ENCODE assay signal across 11 cellular contexts in the genomic region with DNA sequence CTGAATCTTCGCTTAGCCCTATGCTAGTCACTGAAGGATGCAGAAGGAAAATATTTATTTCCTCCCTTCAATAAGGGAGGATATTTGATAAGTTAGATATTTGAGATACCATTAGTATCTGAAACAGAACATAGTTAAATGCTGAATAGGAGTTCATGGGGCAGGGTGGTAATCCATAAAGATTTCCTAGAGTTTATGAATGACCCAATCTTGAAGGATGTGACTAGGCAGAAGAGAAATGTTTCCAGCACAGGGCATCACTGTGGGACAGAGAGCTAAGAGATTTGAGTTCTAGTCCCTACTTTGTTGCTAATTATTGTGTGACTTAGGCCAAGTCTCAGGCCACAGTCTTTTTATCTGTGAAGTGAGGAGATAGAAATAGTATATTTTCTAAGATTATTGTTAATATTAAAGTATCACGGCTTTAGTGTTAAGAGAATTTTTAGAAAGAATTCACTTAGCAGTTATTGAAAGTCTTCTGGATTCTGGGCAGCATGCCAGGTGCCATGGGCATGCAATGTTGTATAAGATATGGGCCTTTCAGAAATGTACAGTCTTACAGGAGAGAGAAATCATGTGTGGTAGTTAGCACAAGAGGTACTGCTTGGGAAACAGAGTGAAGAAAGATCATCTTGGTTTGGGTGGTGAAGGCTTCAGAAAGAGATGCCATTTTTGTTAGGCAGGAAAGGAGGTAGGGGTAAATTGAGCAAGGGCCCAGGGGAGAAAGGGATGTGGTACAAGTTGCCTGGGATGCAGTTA. TPM values are rescaled to one million over a fixed set of nuclear protein-coding genes. Genes with fewer than 3 reads are reported as not detected.
DNase-seq lines count a peak whose midpoint lies in the region; ATAC-seq and TF ChIP-seq lines count a peak whose summit lies in the region.
"Had no signal": no experiment of that assay in that cellular context is flagged by ENCODE, and none has a peak within 500 bp of the region (broad histone marks: within the 10 kb centered on the region; RNA-seq: fewer than 3 reads in every experiment).

No MANE protein-coding gene starts in this region.

- H3K36me3 Mint-ChIP-seq in osteocyte (ENCODE audit: unreplicated experiment), result peaks cover 4% of the 10 kb centered on the region

- no peaks in the 10 kb centered on the region for H3K9me3 Mint-ChIP-seq in osteocyte (ENCODE audit: unreplicated experiment)

- H3K27ac ChIP-seq in right atrium auricular region, result peak overlapping the region; percentile 78 to 80

- no peaks in the 10 kb centered on the region for H3K27me3 Mint-ChIP-seq in osteocyte (ENCODE audit: unreplicated experiment)

- H3K9me3 ChIP-seq in adipocyte (ENCODE audit: control insufficient read depth, low read length), result no peaks in the 10 kb centered on the region
- H3K9me3 ChIP-seq in right atrium auricular region, result no peaks in the 10 kb centered on the region
- no peaks in the 10 kb centered on the region for H3K9me3 ChIP-seq in mucosa of descending colon

- TF ChIP-seq EP300 in Ishikawa (IDR thresholded peaks at IDR 0.05; ENCODE audit: borderline replicate concordance), result no peak

- no peak overlapping the region for H3K9ac ChIP-seq in adipocyte (ENCODE audit: low read length)

- H3K4me1 ChIP-seq in adipocyte (ENCODE audit: control insufficient read depth, insufficient read depth, low read length) (peaks cover 24% of the 10 kb centered on the region), right atrium auricular region (peaks cover 0 to 27% of the 10 kb centered on the region in 2 donors), mucosa of descending colon (ENCODE audit: low read depth) (no peaks in the 10 kb centered on the region)

- DNase-seq in adipocyte (ENCODE audit: low read depth), result peak; percentile 70
- DNase-seq in right atrium auricular region (ENCODE audit: low spot score), result no peak
- DNase-seq in superior temporal gyrus (ENCODE audit: extremely low spot score), result peak; percentile 58
- DNase-seq in mucosa of descending colon, result no peak
- no peak for DNase-seq in osteocyte (ENCODE audit: extremely low spot score, unreplicated experiment)
- DNase-seq: activated CD8-positive, alpha-beta memory T cell treated with anti-CD3 and anti-CD28 coated beads for 24 hours; islet precursor cell; stimulated activated CD4-positive, alpha-beta T cell treated with anti-CD3 and anti-CD28 coated beads, Interleukin-15, amount 100 ng/mL, for 24 hours had no signal

- no peak overlapping the region for H3K27ac Mint-ChIP-seq in osteocyte (ENCODE audit: unreplicated experiment)

- H3K4me3 Mint-ChIP-seq in osteocyte (ENCODE audit: unreplicated experiment), result no peak overlapping the region

- peaks cover 12% of the 10 kb centered on the region for H3K4me1 Mint-ChIP-seq in osteocyte (ENCODE audit: unreplicated experiment)

- TF ChIP-seq CTCF in right atrium auricular region (IDR thresholded peaks at IDR 0.05), result no peak
- no peak for TF ChIP-seq CTCF in mucosa of descending colon (IDR thresholded peaks at IDR 0.05)
- TF ChIP-seq CTCF in osteocyte (IDR thresholded peaks at IDR 0.05), result no peak

- H3K4me3 ChIP-seq in adipocyte (ENCODE audit: low read length) (no peak overlapping the region), right atrium auricular region (no peak overlapping the region), mucosa of descending colon (no peak overlapping the region)

- intact Hi-C loops in mucosa of descending colon (cut with DNase I, micrococcal nuclease), result no loop called here

- peaks cover 10% of the 10 kb centered on the region for H3K36me3 ChIP-seq in adipocyte (ENCODE audit: control insufficient read depth, insufficient read depth, low read length, severe bottlenecking)
- peaks cover 4% of the 10 kb centered on the region for H3K36me3 ChIP-seq in right atrium auricular region
- no peaks in the 10 kb centered on the region for H3K36me3 ChIP-seq in mucosa of descending colon (ENCODE audit: low read depth)

- no peak for TF ChIP-seq RAD21 in Ishikawa (IDR thresholded peaks at IDR 0.05; ENCODE audit: low read depth)

- ATAC-seq in HG03342 (IDR thresholded peaks at IDR 0.05; ENCODE audit: unreplicated experiment) (no peak), GM18511 (IDR thresholded peaks at IDR 0.05; ENCODE audit: unreplicated experiment) (no peak), mucosa of descending colon (no peak)

- H3K27me3 ChIP-seq in adipocyte (replicated peaks; ENCODE audit: control insufficient read depth, insufficient read depth, low read length) (no peaks in the 10 kb centered on the region), right atrium auricular region (no peaks in the 10 kb centered on the region)

TF ChIP-seq in Ishikawa, 13 proteins besides CTCF, POLR2A, EP300 and RAD21:
- no peak for TF ChIP-seq CEBPB (IDR thresholded peaks at IDR 0.05)
- no peak for TF ChIP-seq TCF12 (IDR thresholded peaks at IDR 0.05; ENCODE audit: low read depth)
- peak; percentile 57 for TF ChIP-seq NFIC (IDR thresholded peaks at IDR 0.05)
- TF ChIP-seq TEAD4 (IDR thresholded peaks at IDR 0.05), result no peak
- TF ChIP-seq YY1 (IDR thresholded peaks at IDR 0.05; ENCODE audit: low read depth), result no peak
TF ChIP-seq in Ishikawa: peak in this region for 1.

RNA-seq across cellular contexts. Expression of a gene that starts 24.0 kb away (rescaled TPM):
- total RNA-seq in right atrium auricular region (10 to 100 TPM; 18.7 to 33.4 TPM), mucosa of descending colon (10 to 100 TPM; 16.0 to 29.1 (median 19.7) TPM), osteocyte (37.4 and 39.7 TPM in 2 replicates)

Comparison
In these comparisons a context has a peak if more than half of its experiments do, and no peak if none do; other contexts are left out.
1. DNase-seq: peak in adipocyte (single experiment) and superior temporal gyrus (single experiment); none in right atrium auricular region (single experiment), mucosa of descending colon (0 of 3) and osteocyte (single experiment).